Comparison of ENCODE assay signal across 1 cellular context in the genomic region with DNA sequence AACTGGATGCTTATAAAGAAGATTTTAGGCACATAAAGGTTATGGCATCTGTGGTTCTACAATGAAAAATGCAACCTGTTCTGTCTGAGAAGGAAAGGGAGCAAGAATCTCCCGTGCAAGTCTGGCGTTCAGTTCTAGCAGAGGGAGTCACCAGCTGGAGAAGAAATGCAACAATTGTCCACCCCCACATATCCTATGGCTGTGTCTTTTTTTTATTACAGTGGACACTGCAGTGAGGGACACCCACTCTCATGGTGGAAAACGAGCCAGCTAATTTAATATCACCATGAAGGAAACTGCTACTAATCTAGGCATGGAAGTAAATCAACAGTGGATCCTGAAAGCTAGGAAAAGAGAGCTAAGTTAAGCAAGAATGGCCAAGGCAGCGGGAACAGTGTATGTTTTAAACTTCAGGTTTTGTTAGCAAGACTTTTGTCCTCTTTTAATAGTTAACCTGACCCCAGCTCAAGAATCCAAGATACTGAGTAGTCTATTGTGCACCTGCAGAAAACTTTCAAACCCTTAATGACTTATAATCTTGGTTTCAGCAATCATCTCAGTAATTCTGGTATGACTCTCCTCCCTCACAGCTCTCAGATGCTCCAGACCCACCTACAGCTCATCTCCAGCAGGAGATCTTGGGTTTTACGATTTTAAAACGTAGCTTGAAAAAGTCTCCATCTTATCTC.
TF ChIP-seq lines count a peak whose summit lies in the region.

No MANE protein-coding gene starts in this region.

TF ChIP-seq in WTC11, 78 proteins besides CTCF, POLR2A, EP300 and RAD21 (continued from another document):
- TF ChIP-seq AR (CRISPR knock-in tag; IDR thresholded peaks at IDR 0.05) (no peak), E2F5 (CRISPR knock-in tag; IDR thresholded peaks at IDR 0.05) (no peak), HMGA2 (CRISPR knock-in tag; IDR thresholded peaks at IDR 0.05) (no peak), ZNF232 (CRISPR knock-in tag; IDR thresholded peaks at IDR 0.05) (no peak)
- TF ChIP-seq, protein P1, sequence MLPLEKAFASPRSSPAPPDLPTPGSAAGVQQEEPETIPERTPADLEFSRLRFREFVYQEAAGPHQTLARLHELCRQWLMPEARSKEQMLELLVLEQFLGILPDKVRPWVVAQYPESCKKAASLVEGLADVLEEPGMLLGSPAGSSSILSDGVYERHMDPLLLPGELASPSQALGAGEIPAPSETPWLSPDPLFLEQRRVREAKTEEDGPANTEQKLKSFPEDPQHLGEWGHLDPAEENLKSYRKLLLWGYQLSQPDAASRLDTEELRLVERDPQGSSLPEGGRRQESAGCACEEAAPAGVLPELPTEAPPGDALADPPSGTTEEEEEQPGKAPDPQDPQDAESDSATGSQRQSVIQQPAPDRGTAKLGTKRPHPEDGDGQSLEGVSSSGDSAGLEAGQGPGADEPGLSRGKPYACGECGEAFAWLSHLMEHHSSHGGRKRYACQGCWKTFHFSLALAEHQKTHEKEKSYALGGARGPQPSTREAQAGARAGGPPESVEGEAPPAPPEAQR (CRISPR knock-in tag; IDR thresholded peaks at IDR 0.05) = no peak
